In genomic region chr1:166947398-166948043, GRCh38 we compare ENCODE assay signal across 8 cellular contexts. TPM values are rescaled to one million over a fixed set of nuclear protein-coding genes. Genes with fewer than 3 reads are reported as not detected.
A peak's percentile ranks its signal among the peaks of the same experiment; 100 is the strongest.
DNase-seq lines count a peak whose midpoint lies in the region; ATAC-seq and TF ChIP-seq lines count a peak whose summit lies in the region.

No MANE protein-coding gene starts in this region.

- peak overlapping the region in 1 of 2 experiments; percentile 39 for H2BK12ac ChIP-seq in mesenchymal stem cell (ENCODE audit: low read length in 2 of 2)

- H3K9me3 ChIP-seq in ectodermal cell (ENCODE audit: control insufficient read depth, low read length) (no peaks in the 10 kb centered on the region), mesenchymal stem cell (ENCODE audit: control insufficient read depth, low read length) (no peaks in the 10 kb centered on the region), thyroid gland (no peaks in the 10 kb centered on the region), colonic mucosa (no peaks in the 10 kb centered on the region)

- H3K27ac ChIP-seq in ectodermal cell (ENCODE audit: insufficient read depth, low read depth, low read length, poor library complexity, severe bottlenecking), result peak overlapping the region; percentile 93
- H3K27ac ChIP-seq in mesenchymal stem cell (ENCODE audit: low read length, poor library complexity, severe bottlenecking), result peak overlapping the region; percentile 13
- H3K27ac ChIP-seq in thyroid gland, result no peak overlapping the region
- no peak overlapping the region for H3K27ac ChIP-seq in colonic mucosa

- no peak overlapping the region for H2BK5ac ChIP-seq in mesenchymal stem cell (ENCODE audit: low read depth, low read length, poor library complexity, severe bottlenecking)

- H3K9ac ChIP-seq in mesenchymal stem cell (ENCODE audit: low read length) (no peak overlapping the region), colonic mucosa (ENCODE audit: low read depth in 2 of 2, low read length in 2 of 2) (no peak overlapping the region)

- H3K4me3 ChIP-seq in ectodermal cell (ENCODE audit: insufficient read depth, low read depth, low read length), result no peak overlapping the region
- peak overlapping the region; percentile 38 to 59 for H3K4me3 ChIP-seq in mesenchymal stem cell (ENCODE audit: insufficient read depth in 1 of 2, low read depth in 1 of 2, low read length in 2 of 2)
- H3K4me3 ChIP-seq in thyroid gland (replicated peaks in 1 of 3), result no peak overlapping the region
- no peak overlapping the region for H3K4me3 ChIP-seq in colonic mucosa

- H3K14ac ChIP-seq in mesenchymal stem cell (ENCODE audit: low read length in 2 of 2), result no peak overlapping the region

- no peak for TF ChIP-seq POLR2A in thyroid gland (IDR thresholded peaks at IDR 0.05)

- H3K4me2 ChIP-seq in mesenchymal stem cell (ENCODE audit: low read length, poor library complexity, severe bottlenecking), result peak overlapping the region; percentile 74

- H4K91ac ChIP-seq in mesenchymal stem cell (ENCODE audit: low read length), result no peak overlapping the region

- H2AK5ac ChIP-seq in mesenchymal stem cell (ENCODE audit: low read length, severe bottlenecking), result peak overlapping the region; percentile 49

- intact Hi-C loops in thyroid gland (cut with DNase I) (no loop called here), colonic mucosa (cut with DNase I) (no loop called here)

- TF ChIP-seq CTCF in thyroid gland (IDR thresholded peaks at IDR 0.05) (no peak), colonic mucosa (IDR thresholded peaks at IDR 0.05) (no peak)

- H3K27me3 ChIP-seq in ectodermal cell (ENCODE audit: control insufficient read depth, insufficient read depth, low read length, poor library complexity, severe bottlenecking) (no peaks in the 10 kb centered on the region), mesenchymal stem cell (ENCODE audit: control insufficient read depth in 1 of 2, insufficient read depth in 1 of 2, low read length in 2 of 2) (peaks cover 0 to 66% of the 10 kb centered on the region in 2 experiments), thyroid gland (no peaks in the 10 kb centered on the region), colonic mucosa (peaks cover 7% of the 10 kb centered on the region)

- H3K23ac ChIP-seq in mesenchymal stem cell (ENCODE audit: low read length in 2 of 2), result no peak overlapping the region

- H3K36me3 ChIP-seq in ectodermal cell (ENCODE audit: control insufficient read depth, insufficient read depth, low read length), result no peaks in the 10 kb centered on the region
- H3K36me3 ChIP-seq in mesenchymal stem cell (ENCODE audit: control insufficient read depth in 1 of 2, insufficient read depth in 2 of 2, low read depth in 1 of 2, low read length in 2 of 2), result no peaks in the 10 kb centered on the region
- H3K36me3 ChIP-seq in thyroid gland, result no peaks in the 10 kb centered on the region
- no peaks in the 10 kb centered on the region for H3K36me3 ChIP-seq in colonic mucosa

- H4K8ac ChIP-seq in mesenchymal stem cell (ENCODE audit: low read length), result peak overlapping the region; percentile 92

- no peak overlapping the region for H2AFZ ChIP-seq in mesenchymal stem cell (ENCODE audit: low read depth, low read length)

- H3K4me1 ChIP-seq in ectodermal cell (ENCODE audit: control insufficient read depth, insufficient read depth, low read length) (peaks cover 78% of the 10 kb centered on the region), mesenchymal stem cell (ENCODE audit: control insufficient read depth, insufficient read depth, low read depth, low read length) (peaks cover 14% of the 10 kb centered on the region), thyroid gland (peaks cover 0 to 7% of the 10 kb centered on the region in 2 donors), colonic mucosa (no peaks in the 10 kb centered on the region)

- ATAC-seq in GM19035 (IDR thresholded peaks at IDR 0.05; ENCODE audit: unreplicated experiment), result no peak

- no peak overlapping the region for H3K4ac ChIP-seq in mesenchymal stem cell (ENCODE audit: low read depth in 1 of 2, low read length in 2 of 2)

- peak overlapping the region; percentile 93 for H2BK15ac ChIP-seq in mesenchymal stem cell (ENCODE audit: low read depth, poor library complexity, severe bottlenecking)

- DNase-seq in NCI-H187 (lab: John Stamatoyannopoulos, UW) (peak; percentile 42 to 81), NCI-H187 treated with DMSO at 0.1 percent for 48 hours (lab: John Stamatoyannopoulos, UW) (no peak), NCI-H2196 (lab: John Stamatoyannopoulos, UW; ENCODE audit: unreplicated experiment) (peak; percentile 56), mesenchymal stem cell (peak; percentile 69), thyroid gland (peak; percentile 32 to 48), colonic mucosa (no peak)

- H3K18ac ChIP-seq in mesenchymal stem cell (ENCODE audit: low read depth in 1 of 2, low read length in 2 of 2), result peak overlapping the region in 1 of 2 experiments; percentile 19

- H2BK120ac ChIP-seq in mesenchymal stem cell (ENCODE audit: low read depth, low read length), result peak overlapping the region; percentile 73

- WGBS in ectodermal cell, 2 experiments, result 6 to 7% methylated on average over 44 of the region's 44 CpGs
- WGBS in mesenchymal stem cell, result 12% methylated on average over 44 of the region's 44 CpGs
- 6 to 11% methylated on average over 34 to 40 of the region's 44 CpGs for WGBS in thyroid gland, 2 donors

- H3K79me1 ChIP-seq in mesenchymal stem cell (replicated peaks; ENCODE audit: low read length, poor library complexity, severe bottlenecking), result no peaks in the 10 kb centered on the region

RNA-seq across cellular contexts. Expression of gene ILDR2, which starts 27.8 kb away (rescaled TPM):
- polyA plus RNA-seq in ectodermal cell (2013, experiment 1 of 4), result 61.5 TPM
- 67.1 TPM for polyA plus RNA-seq in ectodermal cell (2013, experiment 2 of 4)
- polyA plus RNA-seq in ectodermal cell (2013, experiment 3 of 4), result 47.0 TPM
- 66.8 TPM for polyA plus RNA-seq in ectodermal cell (2013, experiment 4 of 4)
- polyA plus RNA-seq in mesenchymal stem cell (2013, experiment 1 of 2), result 0.11 TPM
- polyA plus RNA-seq in mesenchymal stem cell (2013, experiment 2 of 2), result 0.04 TPM
- under 1 TPM; 0.40 to 0.89 (median 0.76) TPM for total RNA-seq in thyroid gland
- 1 to 10 TPM in 1 of 2 donors, under 1 TPM in 1; 0.62 to 2.7 TPM for total RNA-seq in colonic mucosa

RNA-seq across cellular contexts. Expression of gene MAEL, which starts 41.6 kb away (rescaled TPM):
- 1.0 TPM for polyA plus RNA-seq in ectodermal cell (2013, experiment 1 of 4)
- polyA plus RNA-seq in ectodermal cell (2013, experiment 2 of 4), result 1.0 TPM
- 1.0 TPM for polyA plus RNA-seq in ectodermal cell (2013, experiment 3 of 4)
- 1.7 TPM for polyA plus RNA-seq in ectodermal cell (2013, experiment 4 of 4)
- polyA plus RNA-seq in mesenchymal stem cell (2013, experiment 1 of 2), result not detected
- not detected for polyA plus RNA-seq in mesenchymal stem cell (2013, experiment 2 of 2)
- total RNA-seq in thyroid gland (under 1 TPM in 2 of 4 donors, not detected in 2; 0.40 to 0.45 TPM), colonic mucosa (not detected)

Comparison
In these comparisons a context has a peak if more than half of its experiments do, and no peak if none do; other contexts are left out.
1. DNase-seq: peak in NCI-H187 (2 of 2), NCI-H2196 (single experiment), mesenchymal stem cell (single experiment) and thyroid gland (2 of 2); none in NCI-H187 treated with DMSO at 0.1 percent for 48 hours (single experiment) and colonic mucosa (single experiment).
2. H3K27ac ChIP-seq: peak in ectodermal cell (single experiment) and mesenchymal stem cell (single experiment); none in thyroid gland (0 of 3) and colonic mucosa (single experiment).
3. H3K4me3 ChIP-seq: peak in mesenchymal stem cell (2 of 2); none in ectodermal cell (single experiment), thyroid gland (0 of 3) and colonic mucosa (single experiment).